Comparison of ENCODE assay signal across 8 cellular contexts in the genomic region with DNA sequence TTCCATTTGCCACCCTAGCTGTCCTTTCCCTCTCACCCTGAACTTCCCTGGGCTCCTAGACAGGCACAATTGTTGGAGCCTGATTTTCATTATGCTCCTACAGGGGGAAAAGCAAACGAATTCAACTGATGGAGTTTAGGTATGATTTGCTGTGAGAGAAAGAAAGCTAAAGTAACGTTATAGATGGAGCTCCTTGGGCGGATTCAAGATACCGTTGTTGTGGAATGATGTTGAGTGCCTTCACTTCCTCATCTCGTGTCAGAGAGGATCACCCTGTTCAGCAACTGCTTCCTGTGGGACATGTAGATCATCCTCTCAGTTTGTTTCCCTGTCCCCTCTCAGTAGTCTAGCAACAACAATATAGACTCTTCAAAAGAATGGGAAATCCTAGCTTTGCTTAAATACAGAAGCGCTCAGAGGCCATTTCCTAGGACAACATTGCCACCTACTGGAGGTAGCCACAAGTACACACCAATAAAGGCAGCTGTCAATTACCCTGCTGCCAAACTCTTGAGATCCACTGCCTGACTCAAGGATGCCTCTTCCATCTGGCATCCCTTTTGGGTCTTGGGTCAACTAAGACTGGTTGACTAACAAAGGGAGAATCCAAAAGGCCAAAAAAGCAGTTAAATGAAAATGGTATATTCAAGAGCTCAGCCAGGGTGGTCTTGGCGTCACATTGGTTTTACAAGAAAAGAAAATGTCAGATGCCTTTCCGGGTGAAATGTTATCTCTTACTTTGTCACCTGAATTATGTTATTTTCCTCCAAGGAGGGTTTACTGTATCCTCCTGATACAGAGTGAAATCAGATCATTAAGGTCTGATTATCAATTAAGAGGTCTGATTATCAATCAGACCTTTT. TPM values are rescaled to one million over a fixed set of nuclear protein-coding genes. Genes with fewer than 3 reads are reported as not detected.
DNase-seq lines count a peak whose midpoint lies in the region; ATAC-seq and TF ChIP-seq lines count a peak whose summit lies in the region.

No MANE protein-coding gene starts in this region.

- CTCF ChIA-PET in AG04450 (lab: Charles Lee) (interaction anchor here (0.6 to 5.9 kb wide), 63 partner anchors 8 to 1321 kb away, joined by 3 to 143 read pairs (median 4); partner anchors contain the start of genes DTX4, FAM111A and FAM111B), T-cell (lab: Charles Lee) (interaction anchor here (0.5 to 3.4 kb wide), 50 partner anchors 8 to 1817 kb away, joined by 3 to 24 read pairs (median 4); partner anchors contain the start of genes DTX4 (in 2 of the 2), FAM111A (in 1 of the 2) and FAM111B (in 1 of the 2))

- no peak overlapping the region for H3K4me3 Mint-ChIP-seq in T-cell
- peak overlapping the region in 1 of 5 experiments; percentile 48 for H3K4me3 Mint-ChIP-seq in brain
- no peak overlapping the region for H3K4me3 Mint-ChIP-seq in immature natural killer cell

- no peaks in the 10 kb centered on the region for H3K9me3 ChIP-seq in AG04450 (ENCODE audit: control insufficient read depth, insufficient read depth, low read length)

- no peak overlapping the region for H3K27ac ChIP-seq in AG04450 (ENCODE audit: low read depth, low read length)

- DNase-seq in AG04450 (ENCODE audit: low read depth, low spot score) (peak; percentile 37), NCI-H128 (lab: John Stamatoyannopoulos, UW; ENCODE audit: unreplicated experiment) (peak; percentile 42), T-cell (peak; percentile 26 to 72 (median 52)), immature natural killer cell (peak; percentile 54 to 63 (median 58))
- peak; percentile 61 for DNase-seq in stimulated activated CD4-positive, alpha-beta T cell treated with anti-CD3 and anti-CD28 coated beads, Interleukin-15, amount 100 ng/mL, for 24 hours

- H3K27ac Mint-ChIP-seq in T-cell, result no peak overlapping the region
- peak overlapping the region in 2 of 5 experiments; percentile 51 to 52 for H3K27ac Mint-ChIP-seq in brain
- no peak overlapping the region for H3K27ac Mint-ChIP-seq in immature natural killer cell

- no peak overlapping the region for H3K4me3 ChIP-seq in AG04450 (ENCODE audit: low read depth, low read length)

- H3K36me3 Mint-ChIP-seq in T-cell (no peaks in the 10 kb centered on the region), brain (no peaks in the 10 kb centered on the region), immature natural killer cell (peaks cover 0 to 3% (median 0%) of the 10 kb centered on the region in 3 donors)

- ATAC-seq in GM18502 (IDR thresholded peaks at IDR 0.05; ENCODE audit: poor library complexity, unreplicated experiment), result peak; percentile 91
- peak; percentile 98 for ATAC-seq in HG02852 (IDR thresholded peaks at IDR 0.05; ENCODE audit: unreplicated experiment)
- ATAC-seq in T-cell (replicated peaks in 1 of 4), result peak; percentile 88 to 99 (median 94)

- TF ChIP-seq CTCF in AG04450 (IDR thresholded peaks at IDR 0.05; ENCODE audit: low read depth, low read length) (peak; percentile 85), brain (conservative IDR thresholded peaks at IDR 0.05) (peak; percentile 88 to 89)

- H3K4me1 Mint-ChIP-seq in T-cell (peaks cover 4 to 5% (median 4%) of the 10 kb centered on the region in 3 donors), brain (peaks cover 5% of the 10 kb centered on the region), immature natural killer cell (peaks cover 2 to 4% of the 10 kb centered on the region in 2 donors)

- H3K27me3 ChIP-seq in AG04450 (ENCODE audit: control insufficient read depth, insufficient read depth, low read length), result peaks cover 8% of the 10 kb centered on the region

- no peaks in the 10 kb centered on the region for H3K9me3 Mint-ChIP-seq in T-cell
- H3K9me3 Mint-ChIP-seq in brain, result no peaks in the 10 kb centered on the region
- no peaks in the 10 kb centered on the region for H3K9me3 Mint-ChIP-seq in immature natural killer cell

- POLR2A ChIA-PET in AG04450 (lab: Yijun Ruan, JAX), result interaction anchor here (1.3 to 1.5 kb wide), 3 partner anchors 14 to 52 kb away, joined by 3 to 8 read pairs (median 4); partner anchors contain the start of genes FAM111A and FAM111B
- POLR2A ChIA-PET in T-cell (lab: Charles Lee), result interaction anchor here (0.6 to 1.0 kb wide), 2 partner anchors 10 to 1821 kb away, joined by 3 to 5 read pairs; partner anchors contain the start of gene P2RX3 (in 1 of the 2)

- peaks cover 13 to 19% of the 10 kb centered on the region in 2 donors for H3K27me3 Mint-ChIP-seq in T-cell
- peaks cover 6% of the 10 kb centered on the region for H3K27me3 Mint-ChIP-seq in brain
- peaks cover 0 to 7% (median 4%) of the 10 kb centered on the region in 3 donors for H3K27me3 Mint-ChIP-seq in immature natural killer cell (ENCODE audit: low read depth in 3 of 3)

RNA-seq across cellular contexts. Expression of gene DTX4, which starts 13.5 kb away (rescaled TPM):
- polyA plus RNA-seq in AG04450 (2011; rRNA removed) (1.4 and 2.2 TPM in 2 replicates), brain (ENCODE audit: insufficient read depth, low read depth, low replicate concordance) (5.2 TPM), immature natural killer cell (1 to 10 TPM in 1 of 3 donors, under 1 TPM in 2; 0.16 to 1.2 (median 0.22) TPM)
- 3.2 and 5.3 TPM in 2 replicates for polyA minus RNA-seq in AG04450 (2011; rRNA and poly(A)+ RNA removed)
- total RNA-seq in T-cell, result 1 to 10 TPM in 4 of 5 donors, under 1 TPM in 1; 0.70 to 3.7 (median 2.1) TPM

RNA-seq across cellular contexts. Expression of gene FAM111A, which starts 15.8 kb away (rescaled TPM):
- polyA plus RNA-seq in AG04450 (2011; rRNA removed), result 20.6 and 23.1 TPM in 2 replicates
- polyA minus RNA-seq in AG04450 (2011; rRNA and poly(A)+ RNA removed), result 13.2 and 15.0 TPM in 2 replicates
- total RNA-seq in T-cell, result 10 to 100 TPM; 75.9 to 90.2 (median 78.9) TPM
- polyA plus RNA-seq in brain (ENCODE audit: insufficient read depth, low read depth, low replicate concordance), result 5.5 TPM
- polyA plus RNA-seq in immature natural killer cell, result 10 to 100 TPM; 28.6 to 41.8 (median 31.2) TPM

RNA-seq across cellular contexts. Expression of gene FAM111B, which starts 51.4 kb away (rescaled TPM):
- polyA plus RNA-seq in AG04450 (2011; rRNA removed) (1.6 and 2.7 TPM in 2 replicates), brain (ENCODE audit: insufficient read depth, low read depth, low replicate concordance) (4.8 TPM), immature natural killer cell (1 to 10 TPM in 1 of 3 donors, under 1 TPM in 1, not detected in 1; 0.88 to 3.1 TPM)
- 0.87 and 3.0 TPM in 2 replicates for polyA minus RNA-seq in AG04450 (2011; rRNA and poly(A)+ RNA removed)
- 1 to 10 TPM; 1.2 to 3.8 (median 1.3) TPM for total RNA-seq in T-cell

RNA-seq across cellular contexts. Expression of gene MPEG1, which starts 54.3 kb away (rescaled TPM):
- polyA plus RNA-seq in AG04450 (2011; rRNA removed) (not detected in 2 replicates), brain (ENCODE audit: insufficient read depth, low read depth, low replicate concordance) (2.3 TPM), immature natural killer cell (10 to 100 TPM in 1 of 3 donors, 1 to 10 TPM in 2; 1.7 to 13.2 (median 7.1) TPM)
- not detected in 2 replicates for polyA minus RNA-seq in AG04450 (2011; rRNA and poly(A)+ RNA removed)
- total RNA-seq in T-cell, result 1 to 10 TPM in 4 of 5 donors, under 1 TPM in 1; 0.93 to 3.0 (median 1.4) TPM
